ENCODE assay signal across 15 cellular contexts in genomic region chr4:2617955-2618354, GRCh38.
"Had no signal": no experiment of that assay in that cellular context is flagged by ENCODE, and none has a peak within 500 bp of the region (broad histone marks: within the 10 kb centered on the region; RNA-seq: fewer than 3 reads in every experiment).

No MANE protein-coding gene starts in this region.

- H3K27me3 ChIP-seq: dorsolateral prefrontal cortex, gastroesophageal sphincter, heart left ventricle had no signal

- H2AFZ ChIP-seq: parathyroid adenoma had no signal

- H3K27ac ChIP-seq: dorsolateral prefrontal cortex, gastroesophageal sphincter, heart left ventricle, left ventricle myocardium inferior, parathyroid adenoma had no signal

- FAIRE-seq: endometrium had no signal

- ATAC-seq: esophagus mucosa; gastroesophageal sphincter; heart left ventricle; naive thymus-derived CD8-positive, alpha-beta T cell; stimulated activated naive B cell treated with anti-CD40 and anti-IgM and Interleukin-4, amounts not matched to agents 10 μg/mL and 1 μg/mL and 100 μg/mL, for 72 hours had no signal

- DNase-seq: activated CD4-positive, alpha-beta memory T cell treated with anti-CD3 and anti-CD28 coated beads for 36 hours; activated CD4-positive, alpha-beta T cell treated with anti-CD3 and anti-CD28 coated beads for 4 hours; activated T-cell treated with anti-CD3 and anti-CD28 coated beads for 4 hours; dorsolateral prefrontal cortex; heart left ventricle; kidney glomerular epithelial cell; left ventricle myocardium inferior; naive thymus-derived CD8-positive, alpha-beta T cell; stimulated activated naive B cell treated with anti-CD40 and anti-IgM and Interleukin-4, amounts not matched to agents 10 μg/mL and 1 μg/mL and 100 μg/mL, for 72 hours had no signal

- H3K9ac ChIP-seq: parathyroid adenoma had no signal

- H3K36me3 Mint-ChIP-seq: activated CD4-positive, alpha-beta memory T cell treated with anti-CD3 and anti-CD28 coated beads for 36 hours; activated naive CD8-positive, alpha-beta T cell had no signal

- H3K9me3 Mint-ChIP-seq: activated CD4-positive, alpha-beta memory T cell treated with anti-CD3 and anti-CD28 coated beads for 36 hours; naive thymus-derived CD8-positive, alpha-beta T cell; stimulated activated naive B cell treated with anti-CD40 and anti-IgM and Interleukin-4, amounts not matched to agents 10 μg/mL and 1 μg/mL and 100 μg/mL, for 72 hours; T-helper 1 cell treated with Interleukin-12 subunit alpha and Interleukin-12 subunit beta and Interleukin-4 antibody, amounts not matched to agents 30 μg/mL and 1 μg/mL, for 36 hours had no signal

- H3K4me3 ChIP-seq: dorsolateral prefrontal cortex, gastroesophageal sphincter, heart left ventricle, left ventricle myocardium inferior had no signal

- H3K36me3 ChIP-seq: gastroesophageal sphincter, heart left ventricle, left ventricle myocardium inferior had no signal

- H3K27me3 Mint-ChIP-seq: activated CD4-positive, alpha-beta memory T cell treated with anti-CD3 and anti-CD28 coated beads for 36 hours; activated naive CD8-positive, alpha-beta T cell; naive thymus-derived CD8-positive, alpha-beta T cell; stimulated activated naive B cell treated with anti-CD40 and anti-IgM and Interleukin-4, amounts not matched to agents 10 μg/mL and 1 μg/mL and 100 μg/mL, for 72 hours had no signal

- H3K27ac Mint-ChIP-seq: activated CD4-positive, alpha-beta memory T cell treated with anti-CD3 and anti-CD28 coated beads for 36 hours; activated naive CD8-positive, alpha-beta T cell; naive thymus-derived CD8-positive, alpha-beta T cell; stimulated activated naive B cell treated with anti-CD40 and anti-IgM and Interleukin-4, amounts not matched to agents 10 μg/mL and 1 μg/mL and 100 μg/mL, for 72 hours; T-helper 1 cell treated with Interleukin-12 subunit alpha and Interleukin-12 subunit beta and Interleukin-4 antibody, amounts not matched to agents 30 μg/mL and 1 μg/mL, for 36 hours had no signal

- H3K4me3 Mint-ChIP-seq: activated CD4-positive, alpha-beta memory T cell treated with anti-CD3 and anti-CD28 coated beads for 36 hours; activated naive CD8-positive, alpha-beta T cell; naive thymus-derived CD8-positive, alpha-beta T cell; stimulated activated naive B cell treated with anti-CD40 and anti-IgM and Interleukin-4, amounts not matched to agents 10 μg/mL and 1 μg/mL and 100 μg/mL, for 72 hours; T-helper 1 cell treated with Interleukin-12 subunit alpha and Interleukin-12 subunit beta and Interleukin-4 antibody, amounts not matched to agents 30 μg/mL and 1 μg/mL, for 36 hours had no signal

- H3K4me1 ChIP-seq: parathyroid adenoma had no signal

- H3K9me3 ChIP-seq: gastroesophageal sphincter, heart left ventricle, left ventricle myocardium inferior had no signal
